In the genomic region with DNA sequence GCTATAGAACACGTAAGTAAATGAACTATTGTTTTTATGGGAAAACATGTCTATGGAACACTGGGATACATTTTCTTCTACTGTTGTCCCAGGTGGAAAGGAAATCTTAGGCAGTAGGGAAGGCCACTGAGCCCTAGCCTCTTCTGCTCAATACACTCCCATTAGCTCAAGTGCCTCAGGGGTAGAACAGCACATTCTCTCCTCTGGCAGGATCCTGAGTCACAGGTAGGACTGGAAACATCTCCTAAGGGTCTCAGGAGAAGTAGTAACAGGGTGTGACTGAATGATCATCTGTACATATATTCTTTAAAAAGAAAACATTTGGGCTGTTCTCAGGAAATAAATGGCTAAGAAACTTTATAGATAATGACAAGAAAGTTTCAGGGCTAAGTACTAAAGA, we compare ENCODE assay signal across 28 cellular contexts.
"Had no signal": no experiment of that assay in that cellular context is flagged by ENCODE, and none has a peak within 500 bp of the region (broad histone marks: within the 10 kb centered on the region; RNA-seq: fewer than 3 reads in every experiment).

No MANE protein-coding gene starts in this region.

- H3K9ac ChIP-seq: SK-N-SH had no signal

- ATAC-seq: activated CD8-positive, alpha-beta T cell treated with anti-CD3 and anti-CD28 coated beads for 36 hours; activated T-cell treated with anti-CD3 and anti-CD28 coated beads, Interleukin-2, amount 50 U/mL, for 72 hours; activated T-helper 17 cell treated with anti-CD3 and anti-CD28 coated beads, Interleukin-2, amount 50 U/mL, for 72 hours had no signal

- H3K27ac Mint-ChIP-seq: activated CD4-positive, alpha-beta T cell treated with anti-CD3 and anti-CD28 coated beads, Interleukin-2, amount 10 ng/mL, durations not matched to agents 24 days and 14 days; activated CD8-positive, alpha-beta T cell treated with anti-CD3 and anti-CD28 coated beads for 36 hours; activated naive CD8-positive, alpha-beta T cell treated with anti-CD3 and anti-CD28 coated beads for 36 hours; activated T-cell treated with anti-CD3 and anti-CD28 coated beads, Interleukin-2, amount 50 U/mL, for 72 hours; activated T-helper 17 cell treated with anti-CD3 and anti-CD28 coated beads, Interleukin-2, amount 50 U/mL, for 72 hours; T-helper 1 cell treated with Interleukin-12 subunit alpha and Interleukin-12 subunit beta and Interleukin-4 antibody, amounts not matched to agents 30 μg/mL and 1 μg/mL, for 36 hours; T-helper 2 cell treated with Interferon-gamma antibody and Interleukin-4, amounts not matched to agents 5 μg/mL and 100 μg/mL, for 36 hours had no signal

- H3K9me3 Mint-ChIP-seq: activated CD4-positive, alpha-beta T cell treated with anti-CD3 and anti-CD28 coated beads, Interleukin-2, amount 10 ng/mL, durations not matched to agents 24 days and 14 days; activated CD8-positive, alpha-beta T cell treated with anti-CD3 and anti-CD28 coated beads for 36 hours; activated naive CD8-positive, alpha-beta T cell treated with anti-CD3 and anti-CD28 coated beads for 36 hours; T-helper 1 cell treated with Interleukin-12 subunit alpha and Interleukin-12 subunit beta and Interleukin-4 antibody, amounts not matched to agents 30 μg/mL and 1 μg/mL, for 36 hours; T-helper 2 cell treated with Interferon-gamma antibody and Interleukin-4, amounts not matched to agents 5 μg/mL and 100 μg/mL, for 36 hours had no signal

- H3K4me1 Mint-ChIP-seq: activated CD4-positive, alpha-beta T cell treated with anti-CD3 and anti-CD28 coated beads, Interleukin-2, amount 10 ng/mL, durations not matched to agents 24 days and 14 days; activated naive CD8-positive, alpha-beta T cell treated with anti-CD3 and anti-CD28 coated beads for 36 hours; activated T-helper 17 cell treated with anti-CD3 and anti-CD28 coated beads, Interleukin-2, amount 50 U/mL, for 72 hours had no signal

- H3K9me3 ChIP-seq: Peyer's patch, SJSA1, SK-N-SH had no signal

- H3K27me3 ChIP-seq: brain microvascular endothelial cell, Peyer's patch, SJSA1 had no signal

- H3K36me3 Mint-ChIP-seq: activated naive CD8-positive, alpha-beta T cell treated with anti-CD3 and anti-CD28 coated beads for 36 hours had no signal

- H3K4me3 Mint-ChIP-seq: activated CD4-positive, alpha-beta T cell treated with anti-CD3 and anti-CD28 coated beads, Interleukin-2, amount 10 ng/mL, durations not matched to agents 24 days and 14 days; activated CD8-positive, alpha-beta T cell treated with anti-CD3 and anti-CD28 coated beads for 36 hours; activated naive CD8-positive, alpha-beta T cell treated with anti-CD3 and anti-CD28 coated beads for 36 hours; activated T-cell treated with anti-CD3 and anti-CD28 coated beads, Interleukin-2, amount 50 U/mL, for 72 hours; activated T-helper 17 cell treated with anti-CD3 and anti-CD28 coated beads, Interleukin-2, amount 50 U/mL, for 72 hours; T-helper 1 cell treated with Interleukin-12 subunit alpha and Interleukin-12 subunit beta and Interleukin-4 antibody, amounts not matched to agents 30 μg/mL and 1 μg/mL, for 36 hours; T-helper 2 cell treated with Interferon-gamma antibody and Interleukin-4, amounts not matched to agents 5 μg/mL and 100 μg/mL, for 36 hours had no signal

- H3K27me3 Mint-ChIP-seq: activated CD4-positive, alpha-beta T cell treated with anti-CD3 and anti-CD28 coated beads, Interleukin-2, amount 10 ng/mL, durations not matched to agents 24 days and 14 days; activated CD8-positive, alpha-beta T cell treated with anti-CD3 and anti-CD28 coated beads for 36 hours; activated naive CD8-positive, alpha-beta T cell treated with anti-CD3 and anti-CD28 coated beads for 36 hours; activated T-helper 17 cell treated with anti-CD3 and anti-CD28 coated beads, Interleukin-2, amount 50 U/mL, for 72 hours had no signal

- H3K27ac ChIP-seq: brain microvascular endothelial cell, Peyer's patch, SJSA1 had no signal

- DNase-seq: activated CD4-positive, alpha-beta T cell treated with anti-CD3 and anti-CD28 coated beads, Interleukin-2, amount 10 ng/mL, durations not matched to agents 24 days and 14 days; activated CD4-positive, alpha-beta T cell treated with anti-CD3 and anti-CD28 coated beads, Interleukin-2, amount 50 U/mL, for 4 hours; activated CD8-positive, alpha-beta T cell treated with anti-CD3 and anti-CD28 coated beads for 36 hours; activated effector memory CD4-positive, alpha-beta T cell treated with anti-CD3 and anti-CD28 coated beads, Interleukin-2, amount 50 U/mL, for 16 hours; activated naive CD4-positive, alpha-beta T cell; activated naive CD4-positive, alpha-beta T cell treated with anti-CD3 and anti-CD28 coated beads, Interleukin-2, amount 50 U/mL, for 16 hours; activated naive CD8-positive, alpha-beta T cell treated with anti-CD3 and anti-CD28 coated beads for 36 hours; activated T-cell treated with anti-CD3 and anti-CD28 coated beads, Interleukin-2, amount 50 U/mL, for 1 hour; activated T-cell treated with anti-CD3 and anti-CD28 coated beads, Interleukin-2, amount 50 U/mL, for 72 hours; amniotic stem cell; aorta; brain microvascular endothelial cell; NCI-H1105; NCI-H1417 treated with DMSO at 0.1 percent for 48 hours; NCI-H187 treated with DMSO at 0.1 percent for 48 hours; NCI-H2081; NCI-H2171 treated with DMSO at 0.1 percent for 48 hours; NCI-H2227 treated with DMSO at 0.1 percent for 48 hours; NCI-H446; NCI-H524; Peyer's patch; RPMI8226; SHP77 treated with DMSO at 0.1 percent for 48 hours; SK-N-SH had no signal

- H3K4me1 ChIP-seq: SJSA1 had no signal

- H3K36me3 ChIP-seq: brain microvascular endothelial cell, Peyer's patch, SJSA1 had no signal

- H3K4me3 ChIP-seq: Peyer's patch, SJSA1 had no signal

- H3K4me2 ChIP-seq: SK-N-SH had no signal
